In genomic region chr7:142319970-142320369, GRCh38 we compare ENCODE assay signal across 8 cellular contexts.
DNase-seq lines count a peak whose midpoint lies in the region; ATAC-seq, FAIRE-seq and TF ChIP-seq lines count a peak whose summit lies in the region.

No MANE protein-coding gene starts in this region.

- H3K4me3 Mint-ChIP-seq in CD4-positive, alpha-beta T cell: peak overlapping the region; percentile 80
- no peak overlapping the region for H3K4me3 Mint-ChIP-seq in MCF 10A (ENCODE audit: unreplicated experiment)

- H4K20me1 ChIP-seq in IMR-90 (ENCODE audit: insufficient read depth, low read length) (no peaks in the 10 kb centered on the region), keratinocyte (ENCODE audit: control insufficient read depth, extremely low read depth, insufficient read depth, low read length) (no peaks in the 10 kb centered on the region)

- H2AK5ac ChIP-seq in IMR-90 (ENCODE audit: low read depth, low read length): no peak overlapping the region

- no peak overlapping the region for H2BK5ac ChIP-seq in IMR-90 (ENCODE audit: low read depth, low read length, poor library complexity, severe bottlenecking)

- no peak overlapping the region for H3K23ac ChIP-seq in IMR-90 (ENCODE audit: low read depth, low read length)

- H3K27ac Mint-ChIP-seq in CD4-positive, alpha-beta T cell: peak overlapping the region; percentile 92
- H3K27ac Mint-ChIP-seq in MCF 10A (ENCODE audit: low read depth, unreplicated experiment): no peak overlapping the region

- no peak overlapping the region for H3K14ac ChIP-seq in IMR-90 (replicated peaks; ENCODE audit: low read depth, low read length)

- no peaks in the 10 kb centered on the region for H3K4me1 ChIP-seq in IMR-90 (ENCODE audit: control insufficient read depth, insufficient read depth, low read length)
- no peaks in the 10 kb centered on the region for H3K4me1 ChIP-seq in keratinocyte (ENCODE audit: control insufficient read depth, extremely low read depth, insufficient read depth, low read length)

- no peaks in the 10 kb centered on the region for H3K79me2 ChIP-seq in keratinocyte (ENCODE audit: control insufficient read depth, insufficient read depth, low read length)

- H3K36me3 Mint-ChIP-seq in CD4-positive, alpha-beta T cell (ENCODE audit: low read depth): no peaks in the 10 kb centered on the region
- no peaks in the 10 kb centered on the region for H3K36me3 Mint-ChIP-seq in MCF 10A (ENCODE audit: insufficient read depth, unreplicated experiment)

- no peak overlapping the region for H4K5ac ChIP-seq in IMR-90 (ENCODE audit: low read depth, low read length)

- no peak overlapping the region for H2BK15ac ChIP-seq in IMR-90 (ENCODE audit: low read depth, low read length)

- H3K9ac ChIP-seq in IMR-90 (ENCODE audit: low read depth, low read length): no peak overlapping the region
- no peak overlapping the region for H3K9ac ChIP-seq in keratinocyte (ENCODE audit: control insufficient read depth, extremely low read depth, insufficient read depth, low read length)

- peaks cover 15% of the 10 kb centered on the region for H3K27me3 Mint-ChIP-seq in CD4-positive, alpha-beta T cell
- H3K27me3 Mint-ChIP-seq in MCF 10A (ENCODE audit: insufficient read depth, unreplicated experiment): peaks cover 69% of the 10 kb centered on the region

- H3K9me1 ChIP-seq in IMR-90 (ENCODE audit: insufficient read depth, low read length) (no peaks in the 10 kb centered on the region), keratinocyte (ENCODE audit: control insufficient read depth, extremely low read depth, insufficient read depth, low read length) (no peaks in the 10 kb centered on the region)

- no peak overlapping the region for H2BK120ac ChIP-seq in IMR-90 (ENCODE audit: low read depth, low read length)

- peak; percentile 74 for ATAC-seq in CD4-positive, alpha-beta T cell (ENCODE audit: poor library complexity)
- ATAC-seq in IMR-90 (ENCODE audit: low read depth): no peak
- no peak for ATAC-seq in GM19463 (IDR thresholded peaks at IDR 0.05; ENCODE audit: unreplicated experiment)

- no peaks in the 10 kb centered on the region for H3K9me3 ChIP-seq in CD4-positive, alpha-beta T cell (ENCODE audit: control insufficient read depth, low read length)
- H3K9me3 ChIP-seq in IMR-90 (ENCODE audit: control insufficient read depth, insufficient read depth, low read length): no peaks in the 10 kb centered on the region
- H3K9me3 ChIP-seq in keratinocyte (ENCODE audit: control insufficient read depth, low read depth, low read length): no peaks in the 10 kb centered on the region

- peaks cover 7% of the 10 kb centered on the region for H3K27me3 ChIP-seq in CD4-positive, alpha-beta T cell (ENCODE audit: control insufficient read depth, insufficient read depth, low read length)
- H3K27me3 ChIP-seq in IMR-90 (ENCODE audit: control insufficient read depth, insufficient read depth, low read length): no peaks in the 10 kb centered on the region
- peaks cover 3% of the 10 kb centered on the region for H3K27me3 ChIP-seq in keratinocyte (ENCODE audit: control insufficient read depth, extremely low read depth, insufficient read depth, low read length)

- H3K4me3 ChIP-seq in IMR-90 (ENCODE audit: insufficient read depth, low read depth, low read length) (no peak overlapping the region), keratinocyte (ENCODE audit: control insufficient read depth in 2 of 3, extremely low read depth in 1 of 3, insufficient read depth in 2 of 3, low read depth in 1 of 3, low read length in 3 of 3) (no peak overlapping the region)

- H2AK9ac ChIP-seq in IMR-90 (replicated peaks; ENCODE audit: low read depth, low read length, poor library complexity): no peak overlapping the region

- TF ChIP-seq POLR2A in IMR-90 (IDR thresholded peaks at IDR 0.05; ENCODE audit: low read depth, low read length): no peak

- H3K27ac ChIP-seq in CD4-positive, alpha-beta T cell (ENCODE audit: low read depth, low read length): peak overlapping the region; percentile 13
- H3K27ac ChIP-seq in IMR-90 (ENCODE audit: insufficient read depth, low read length): no peak overlapping the region
- H3K27ac ChIP-seq in keratinocyte (ENCODE audit: control insufficient read depth, insufficient read depth, low read length): no peak overlapping the region

- H3K4me2 ChIP-seq in IMR-90 (ENCODE audit: low read depth, low read length) (no peak overlapping the region), keratinocyte (ENCODE audit: control insufficient read depth, extremely low read depth, insufficient read depth, low read depth, low read length) (no peak overlapping the region)

- no peak overlapping the region for H3K4ac ChIP-seq in IMR-90 (ENCODE audit: low read depth, low read length)

- H3K79me1 ChIP-seq in IMR-90 (ENCODE audit: low read depth in 1 of 2, low read length in 2 of 2): no peaks in the 10 kb centered on the region

- dilution Hi-C loops in IMR-90 (cut with HindIII; ENCODE audit: low sequenced_read_pairs, unreplicated experiment): no loop called here
- dilution Hi-C loops in keratinocyte (cut with MboI; ENCODE audit: extremely low pct_ligation_motif_present, low sequenced_read_pairs): no loop called here

- H2AFZ ChIP-seq in IMR-90 (replicated peaks; ENCODE audit: low read length, poor library complexity) (no peak overlapping the region), keratinocyte (ENCODE audit: control insufficient read depth, low read length) (no peak overlapping the region)

- no TSS peak for BruUV-seq in IMR-90 (replicated peaks; lab: Mats Ljungman, UMichigan)
- BruUV-seq in MCF 10A (replicated peaks; lab: Mats Ljungman, UMichigan): no TSS peak

- H3K36me3 ChIP-seq in IMR-90 (ENCODE audit: control insufficient read depth, insufficient read depth, low read length): no peaks in the 10 kb centered on the region
- no peaks in the 10 kb centered on the region for H3K36me3 ChIP-seq in keratinocyte (ENCODE audit: control insufficient read depth in 2 of 2, extremely low read depth in 1 of 2, insufficient read depth in 2 of 2, low read length in 2 of 2)

- in situ Hi-C loops in IMR-90 (cut with MboI; ENCODE audit: low sequenced_read_pairs): no loop called here

- H3K9me3 Mint-ChIP-seq in CD4-positive, alpha-beta T cell: no peaks in the 10 kb centered on the region
- no peaks in the 10 kb centered on the region for H3K9me3 Mint-ChIP-seq in MCF 10A (ENCODE audit: unreplicated experiment)

- peak; percentile 43 for TF ChIP-seq CTCF in CD4-positive, alpha-beta T cell (IDR thresholded peaks at IDR 0.05)
- peak; percentile 33; the same call in 1 of the 2 replicates for TF ChIP-seq CTCF in IMR-90 (conservative IDR thresholded peaks at IDR 0.05; ENCODE audit: low read depth, low read length)
- peak; percentile 56 to 67 (median 60) for TF ChIP-seq CTCF in keratinocyte (optimal IDR thresholded peaks at IDR 0.05 in 1 of 3, IDR thresholded peaks at IDR 0.05 in 1 of 3, conservative IDR thresholded peaks at IDR 0.05 in 1 of 3; ENCODE audit: extremely low read depth in 1 of 3, insufficient read depth in 2 of 3, low read length in 3 of 3)
- no peak for TF ChIP-seq CTCF in MCF 10A (IDR thresholded peaks at IDR 0.05; ENCODE audit: unreplicated experiment)

- POLR2A ChIA-PET in CD4-positive, alpha-beta T cell (lab: Charles Lee): interaction anchor here (0.7 to 3.1 kb wide), 7 partner anchors 16 to 506 kb away, joined by 3 to 78 read pairs (median 20); no protein-coding TSS in a partner anchor
- POLR2A ChIA-PET in IMR-90 (lab: Charles Lee; ENCODE audit: unreplicated experiment) (no interaction called here), MCF 10A (lab: Yijun Ruan, JAX) (no interaction called here)

- CTCF ChIA-PET in CD4-positive, alpha-beta T cell (lab: Charles Lee): interaction anchor here (0.8 to 2.4 kb wide), 10 partner anchors 15 to 895 kb away, joined by 3 to 14 read pairs (median 4); no protein-coding TSS in a partner anchor
- CTCF ChIA-PET in IMR-90 (lab: Yijun Ruan, JAX): interaction anchor here (0.6 kb wide), 1 partner anchor 27 kb away, joined by 3 read pairs; no protein-coding TSS in a partner anchor
- CTCF ChIA-PET in MCF 10A (lab: Yijun Ruan, JAX): interaction anchor here (0.5 to 1.3 kb wide), 9 partner anchors 11 to 675 kb away, joined by 3 to 5 read pairs (median 3); no protein-coding TSS in a partner anchor

- 43% methylated on average over 1 of the region's 3 CpGs; no CpG with 5 or more reads in 1 of the 2 experiments for WGBS in IMR-90 (ENCODE audit: extremely low coverage in 2 of 2, insufficient read length in 1 of 2), 2 experiments

- H3K56ac ChIP-seq in IMR-90 (ENCODE audit: extremely low read depth, insufficient read depth, low read length): no peak overlapping the region

- intact Hi-C loops in CD4-positive, alpha-beta T cell (cut with DNase I, micrococcal nuclease): loop anchor here (1.0 to 5.0 kb wide), 4 partner anchors 477 to 897 kb away; no protein-coding TSS in a partner anchor
- intact Hi-C loops in IMR-90 (cut with micrococcal nuclease) (no loop called here), MCF 10A (cut with micrococcal nuclease) (loop anchor here (5.0 to 10.0 kb wide), 2 partner anchors 65 to 343 kb away; no protein-coding TSS in a partner anchor)

- H4K91ac ChIP-seq in IMR-90 (ENCODE audit: insufficient read depth, low read depth, low read length): no peak overlapping the region

- no peak overlapping the region for H2BK20ac ChIP-seq in IMR-90 (ENCODE audit: low read depth, low read length)

- no peak overlapping the region for H3K18ac ChIP-seq in IMR-90 (ENCODE audit: low read depth, low read length)

- peak in 7 of 10 experiments; percentile 19 to 51 (median 38) for DNase-seq in CD4-positive, alpha-beta T cell
- DNase-seq in IMR-90 (no peak), keratinocyte (ENCODE audit: low read depth, low spot score) (no peak), SHP77 (lab: John Stamatoyannopoulos, UW) (no peak), MCF 10A (ENCODE audit: unreplicated experiment) (no peak), UCSD-AML1 (lab: John Stamatoyannopoulos, UW; ENCODE audit: unreplicated experiment) (no peak)
- DNase-seq in activated T-cell treated with anti-CD3 and anti-CD28 coated beads, Interleukin-2, amount 50 U/mL, for 1 hour: peak; percentile 54

- FAIRE-seq in keratinocyte (lab: Jason Lieb, UNC): no peak

- TF ChIP-seq RAD21 in IMR-90 (IDR thresholded peaks at IDR 0.05; ENCODE audit: low read length): no peak

- peaks cover 34% of the 10 kb centered on the region for H3K4me1 Mint-ChIP-seq in CD4-positive, alpha-beta T cell (ENCODE audit: low read depth)
- H3K4me1 Mint-ChIP-seq in MCF 10A (ENCODE audit: insufficient read depth, unreplicated experiment): no peaks in the 10 kb centered on the region

- H4K8ac ChIP-seq in IMR-90 (ENCODE audit: low read depth in 2 of 2, low read length in 2 of 2): no peak overlapping the region

TF ChIP-seq in IMR-90, 13 proteins besides CTCF, POLR2A, EP300 and RAD21:
- TF ChIP-seq MAFK (IDR thresholded peaks at IDR 0.05; ENCODE audit: low read depth, low read length) (no peak), MAZ (IDR thresholded peaks at IDR 0.05; ENCODE audit: borderline replicate concordance, low read depth, low read length) (no peak), RFX5 (IDR thresholded peaks at IDR 0.05; ENCODE audit: low read depth, low read length) (no peak), CHD1 (IDR thresholded peaks at IDR 0.05; ENCODE audit: low read depth, low read length) (no peak), SMC3 (IDR thresholded peaks at IDR 0.05; ENCODE audit: low read depth, low read length) (no peak)

Comparison
In these comparisons a context has a peak if more than half of its experiments do, and no peak if none do; other contexts are left out.
1. DNase-seq: peak in CD4-positive, alpha-beta T cell (7 of 10) and activated T-cell treated with anti-CD3 and anti-CD28 coated beads, Interleukin-2, amount 50 U/mL, for 1 hour (single experiment); none in IMR-90 (single experiment), keratinocyte (single experiment), SHP77 (0 of 2), MCF 10A (single experiment) and UCSD-AML1 (single experiment).